11 cellular contexts compared by ENCODE assay signal in genomic region chr9:4555251-4555650, GRCh38.
A peak's percentile ranks its signal among the peaks of the same experiment; 100 is the strongest.
DNase-seq lines count a peak whose midpoint lies in the region; ATAC-seq lines count a peak whose summit lies in the region.
"Had no signal": no experiment of that assay in that cellular context is flagged by ENCODE, and none has a peak within 500 bp of the region (broad histone marks: within the 10 kb centered on the region; RNA-seq: fewer than 3 reads in every experiment).

No MANE protein-coding gene starts in this region.

- H3K4me3 ChIP-seq in CD8-positive, alpha-beta memory T cell (ENCODE audit: low read length), result no peak overlapping the region
- H3K4me3 ChIP-seq in Jurkat, Clone E6-1 (ENCODE audit: low read length), result no peak overlapping the region
- H3K4me3 ChIP-seq in right cardiac atrium (ENCODE audit: low read length), result no peak overlapping the region

- no peak overlapping the region for H3K4me3 Mint-ChIP-seq in CD8-positive, alpha-beta memory T cell
- H3K4me3 Mint-ChIP-seq in T-helper 17 cell, result no peak overlapping the region

- no peaks in the 10 kb centered on the region for H3K9me3 Mint-ChIP-seq in CD8-positive, alpha-beta memory T cell

- peak overlapping the region in 2 of 8 donors; percentile 8 to 57 for H3K27ac Mint-ChIP-seq in CD8-positive, alpha-beta memory T cell
- H3K27ac Mint-ChIP-seq in T-helper 17 cell, result peak overlapping the region; percentile 11

- H3K36me3 ChIP-seq in CD8-positive, alpha-beta memory T cell (ENCODE audit: insufficient read depth, low read length), result no peaks in the 10 kb centered on the region

- H3K27me3 Mint-ChIP-seq in CD8-positive, alpha-beta memory T cell, result peaks cover 3 to 5% of the 10 kb centered on the region in 2 donors
- H3K27me3 Mint-ChIP-seq in T-helper 17 cell, result peaks cover 8% of the 10 kb centered on the region

- peaks cover 16 to 37% (median 26%) of the 10 kb centered on the region in 3 donors for H3K4me1 Mint-ChIP-seq in CD8-positive, alpha-beta memory T cell
- peaks cover 16% of the 10 kb centered on the region for H3K4me1 Mint-ChIP-seq in T-helper 17 cell

- ATAC-seq in T-helper 17 cell (peak; percentile 56), right cardiac atrium (peak; percentile 47 to 87), GM21528 (IDR thresholded peaks at IDR 0.05; ENCODE audit: low FRiP score, unreplicated experiment) (no peak), HG02884 (IDR thresholded peaks at IDR 0.05; ENCODE audit: unreplicated experiment) (no peak)

- H3K27me3 ChIP-seq in CD8-positive, alpha-beta memory T cell (ENCODE audit: insufficient read depth, low read length, poor library complexity, severe bottlenecking), result no peaks in the 10 kb centered on the region
- no peaks in the 10 kb centered on the region for H3K27me3 ChIP-seq in right cardiac atrium (ENCODE audit: control insufficient read depth, insufficient read depth)

- peak in 3 of 5 donors; percentile 8 to 53 (median 49) for DNase-seq in CD8-positive, alpha-beta memory T cell
- peak; percentile 43 for DNase-seq in Jurkat, Clone E6-1 (ENCODE audit: low read depth, low spot score)
- DNase-seq in T-helper 17 cell, result no peak
- DNase-seq in right cardiac atrium, result peak in 1 of 3 donors; percentile 24
- no peak for DNase-seq in pons (ENCODE audit: low spot score)
- DNase-seq in foreskin melanocyte, result no peak
- DNase-seq: cerebellar nuclear complex, glutamatergic neuron, NCI-H526 treated with DMSO at 0.1 percent for 48 hours had no signal

- 61% methylated on average over 2 of the region's 2 CpGs for WGBS in right cardiac atrium

- no peak overlapping the region for H3K27ac ChIP-seq in CD8-positive, alpha-beta memory T cell (ENCODE audit: low read depth, low read length)
- peak overlapping the region; percentile 72 for H3K27ac ChIP-seq in right cardiac atrium (ENCODE audit: low read length)

- peaks cover 0 to 2% (median 0%) of the 10 kb centered on the region in 3 donors for H3K36me3 Mint-ChIP-seq in CD8-positive, alpha-beta memory T cell
- H3K36me3 Mint-ChIP-seq in T-helper 17 cell (ENCODE audit: low read depth), result no peaks in the 10 kb centered on the region

- peaks cover 8% of the 10 kb centered on the region for H3K4me1 ChIP-seq in CD8-positive, alpha-beta memory T cell (ENCODE audit: insufficient read depth, low read length)
- peaks cover 4% of the 10 kb centered on the region for H3K4me1 ChIP-seq in right cardiac atrium (ENCODE audit: control insufficient read depth, insufficient read depth, low read length)

- intact Hi-C loops in right cardiac atrium (cut with DNase I), result no loop called here

- POLR2A ChIA-PET in CD8-positive, alpha-beta memory T cell (lab: Charles Lee), result no interaction called here

- CTCF ChIA-PET in CD8-positive, alpha-beta memory T cell (lab: Charles Lee), result no interaction called here

- no peaks in the 10 kb centered on the region for H3K9me3 ChIP-seq in CD8-positive, alpha-beta memory T cell (ENCODE audit: low read length)
- H3K9me3 ChIP-seq in T-helper 17 cell (ENCODE audit: control insufficient read depth, low read length, poor library complexity, severe bottlenecking) (no peaks in the 10 kb centered on the region), right cardiac atrium (ENCODE audit: control insufficient read depth, low read length) (no peaks in the 10 kb centered on the region)

Comparison
In these comparisons a context has a peak if more than half of its experiments do, and no peak if none do; other contexts are left out.
1. DNase-seq: peak in CD8-positive, alpha-beta memory T cell (3 of 5) and Jurkat, Clone E6-1 (single experiment); none in T-helper 17 cell (0 of 3), pons (single experiment) and foreskin melanocyte (single experiment).
2. ATAC-seq: peak in T-helper 17 cell (single experiment) and right cardiac atrium (2 of 2); none in GM21528 (single experiment) and HG02884 (single experiment).